ENCODE assay signal across 8 cellular contexts in genomic region chr22:27405672-27406388, GRCh38.
DNase-seq lines count a peak whose midpoint lies in the region; ATAC-seq lines count a peak whose summit lies in the region.

No MANE protein-coding gene starts in this region.

- no peak for ATAC-seq in stimulated activated effector memory CD8-positive, alpha-beta T cell treated with anti-CD3 and anti-CD28 coated beads, Interleukin-12 subunit alpha, Interleukin-12 subunit beta, amount 100 ng/mL, for 72 hours
- ATAC-seq in GM19455 (IDR thresholded peaks at IDR 0.05; ENCODE audit: unreplicated experiment), result no peak

- no peaks in the 10 kb centered on the region for H3K36me3 Mint-ChIP-seq in stimulated activated effector memory CD8-positive, alpha-beta T cell treated with anti-CD3 and anti-CD28 coated beads, Interleukin-12 subunit alpha, Interleukin-12 subunit beta, amount 100 ng/mL, for 72 hours

- H3K27ac Mint-ChIP-seq in stimulated activated effector memory CD8-positive, alpha-beta T cell treated with anti-CD3 and anti-CD28 coated beads, Interleukin-12 subunit alpha, Interleukin-12 subunit beta, amount 100 ng/mL, for 72 hours, result no peak overlapping the region

- DNase-seq in NK-92 treated with Interleukin-12 subunit alpha and Interleukin-12 subunit beta, amount 100 ng/mL, for 24 hours (lab: John Stamatoyannopoulos, UW), result peak; percentile 3
- DNase-seq in NK-92 (lab: John Stamatoyannopoulos, UW; ENCODE audit: unreplicated experiment), result no peak
- DNase-seq in MV-4-11 (lab: John Stamatoyannopoulos, UW), result peak; percentile 13
- peak; percentile 39 for DNase-seq in amniotic stem cell (lab: John Stamatoyannopoulos, UW)
- DNase-seq in inferior parietal cortex (ENCODE audit: extremely low spot score), result peak; percentile 13
- DNase-seq in stimulated activated effector memory CD8-positive, alpha-beta T cell treated with anti-CD3 and anti-CD28 coated beads, Interleukin-12 subunit alpha, Interleukin-12 subunit beta, amount 100 ng/mL, for 72 hours (ENCODE audit: low spot score in 2 of 2), result peak; percentile 7 to 52
- no peak for DNase-seq in ureter (ENCODE audit: low spot score)

- peaks cover 7% of the 10 kb centered on the region for H3K4me1 Mint-ChIP-seq in stimulated activated effector memory CD8-positive, alpha-beta T cell treated with anti-CD3 and anti-CD28 coated beads, Interleukin-12 subunit alpha, Interleukin-12 subunit beta, amount 100 ng/mL, for 72 hours

- no peak overlapping the region for H3K4me3 Mint-ChIP-seq in stimulated activated effector memory CD8-positive, alpha-beta T cell treated with anti-CD3 and anti-CD28 coated beads, Interleukin-12 subunit alpha, Interleukin-12 subunit beta, amount 100 ng/mL, for 72 hours

- H3K9me3 Mint-ChIP-seq in stimulated activated effector memory CD8-positive, alpha-beta T cell treated with anti-CD3 and anti-CD28 coated beads, Interleukin-12 subunit alpha, Interleukin-12 subunit beta, amount 100 ng/mL, for 72 hours, result peaks cover 12% of the 10 kb centered on the region

Comparison
In these comparisons a context has a peak if more than half of its experiments do, and no peak if none do; other contexts are left out.
1. DNase-seq: peak in NK-92 treated with Interleukin-12 subunit alpha and Interleukin-12 subunit beta, amount 100 ng/mL, for 24 hours (single experiment), MV-4-11 (single experiment), amniotic stem cell (single experiment), inferior parietal cortex (single experiment) and stimulated activated effector memory CD8-positive, alpha-beta T cell treated with anti-CD3 and anti-CD28 coated beads, Interleukin-12 subunit alpha, Interleukin-12 subunit beta, amount 100 ng/mL, for 72 hours (2 of 2); none in NK-92 (single experiment) and ureter (single experiment).